In genomic region chr4:151549378-151549777, GRCh38 we compare ENCODE assay signal across 8 cellular contexts.
A peak's percentile ranks its signal among the peaks of the same experiment; 100 is the strongest.
DNase-seq lines count a peak whose midpoint lies in the region; ATAC-seq, FAIRE-seq and TF ChIP-seq lines count a peak whose summit lies in the region.
"Not testable (repeated sequence)": the region's sequence is repeated elsewhere in the genome, so short reads cannot be mapped to it uniquely, and the experiment has no call there.

No MANE protein-coding gene starts in this region.

- FAIRE-seq in H1 (lab: Jason Lieb, UNC), result peak; percentile 19

- H2BK12ac ChIP-seq in H9 (ENCODE audit: insufficient read length, low read depth, low read length); H1 (ENCODE audit: low read depth, low read length): not testable (repeated sequence)

- H3K4me2 ChIP-seq in GM23338, result 0 out of 2 replicates have a peak overlapping the region, but pooled peaks have one; percentile 24
- not testable (repeated sequence) for H3K4me2 ChIP-seq in H9 (ENCODE audit: insufficient read depth, insufficient read length, low read length)
- H3K4me2 ChIP-seq in H1 (ENCODE audit: insufficient read depth in 1 of 2, low read depth in 2 of 2, low read length in 2 of 2), result peak overlapping the region; percentile 17 to 63; a peak in 3 of 4 replicates

- in situ Hi-C loops in HAP-1 (cut with MboI; ENCODE audit: low sequenced_read_pairs), result not testable (repeated sequence)

- WGBS in H9 (ENCODE audit: extremely low coverage, insufficient read length, low lambda C conversion rate), result no CpG with 5 or more reads among the region's 2 CpGs
- WGBS in H1 (ENCODE audit: extremely low coverage in 1 of 2, insufficient coverage in 1 of 2, insufficient read length in 1 of 2, insufficient replicate concordance in 2 of 2, low coverage in 1 of 2, low lambda C conversion rate in 2 of 2, missing lambda C conversion rate in 1 of 2), 2 experiments, result 6% methylated on average over 2 of the region's 2 CpGs; no CpG with 5 or more reads in 1 of the 2 experiments
- WGBS in endodermal cell (ENCODE audit: insufficient coverage in 1 of 2, insufficient read length in 1 of 2), 2 experiments, result 100% methylated on average over 1 of the region's 2 CpGs; no CpG with 5 or more reads in 1 of the 2 experiments

- not testable (repeated sequence) for H2BK120ac ChIP-seq in H9 (ENCODE audit: low read depth, low read length, poor library complexity, severe bottlenecking); H1 (replicated peaks; ENCODE audit: low read depth, low read length)

- H3K36me3 ChIP-seq in GM23338 (ENCODE audit: insufficient read depth), result peaks cover 23% of the 10 kb centered on the region
- H3K36me3 ChIP-seq in HAP-1 (replicated peaks); HUES48 (ENCODE audit: control insufficient read depth, insufficient read depth, low read length); H1 (ENCODE audit: control insufficient read depth in 2 of 4, insufficient read depth in 4 of 4, low read length in 3 of 4); endodermal cell (ENCODE audit: control insufficient read depth, insufficient read depth, low read length); iPS-20b (ENCODE audit: insufficient read depth, low read depth, low read length): not testable (repeated sequence)

- not testable (repeated sequence) for H3K27ac Mint-ChIP-seq in GM23338, endodermal cell
- H3K27ac Mint-ChIP-seq in H9, result peak overlapping the region in 2 of 3 experiments; percentile 59 to 85; a peak in 4 of 7 replicates
- peak overlapping the region; percentile 83 for H3K27ac Mint-ChIP-seq in WTC11

- H3K27me3 ChIP-seq in GM23338 (ENCODE audit: insufficient read depth); H9 (ENCODE audit: insufficient read depth, low read length); HAP-1 (ENCODE audit: low read depth); HUES48 (ENCODE audit: control insufficient read depth, insufficient read depth, low read length); H1 (replicated peaks in 1 of 4; ENCODE audit: control insufficient read depth in 3 of 4, extremely low read depth in 1 of 4, insufficient read depth in 3 of 4, low read length in 3 of 4); endodermal cell (ENCODE audit: control insufficient read depth, insufficient read depth, low read length, poor library complexity, severe bottlenecking); iPS-20b (ENCODE audit: insufficient read depth, low read length): not testable (repeated sequence)

- H2AFZ ChIP-seq in GM23338; H9 (ENCODE audit: low read length); H1 (ENCODE audit: low read length): not testable (repeated sequence)

- H3K36me3 Mint-ChIP-seq in GM23338 (ENCODE audit: low read depth) (peaks cover 73% of the 10 kb centered on the region), H9 (ENCODE audit: insufficient read depth in 1 of 3, low read depth in 3 of 3) (peaks cover 37 to 49% (median 47%) of the 10 kb centered on the region in 3 experiments), WTC11 (peaks cover 54% of the 10 kb centered on the region), endodermal cell (ENCODE audit: low read depth) (peaks cover 27% of the 10 kb centered on the region)

- H3K79me1 ChIP-seq in H9 (ENCODE audit: insufficient read depth, low read depth, low read length, poor library complexity, severe bottlenecking); H1 (ENCODE audit: low read depth, low read length): not testable (repeated sequence)

- TF ChIP-seq EP300 in H1 (IDR thresholded peaks at IDR 0.05; ENCODE audit: borderline replicate concordance in 1 of 2, low read depth in 2 of 2, low read length in 2 of 2), result not testable (repeated sequence)

- H3T11ph ChIP-seq in H9 (ENCODE audit: low read length), result not testable (repeated sequence)

- not testable (repeated sequence) for H4K5ac ChIP-seq in H9 (ENCODE audit: insufficient read length, low read depth, low read length); H1 (ENCODE audit: insufficient read length, low read depth, low read length)

- H3K56ac ChIP-seq in H9 (ENCODE audit: insufficient read length, low read depth, low read length); H1 (replicated peaks; ENCODE audit: insufficient read length, low read depth, low read length): not testable (repeated sequence)

- not testable (repeated sequence) for H2BK20ac ChIP-seq in H9 (ENCODE audit: low read depth, low read length, poor library complexity, severe bottlenecking); H1 (ENCODE audit: low read length)

- H4K8ac ChIP-seq in H9 (replicated peaks; ENCODE audit: insufficient read length, low read depth, low read length); H1 (ENCODE audit: extremely low read depth, insufficient read depth, low read length): not testable (repeated sequence)

- CTCF ChIA-PET in WTC11 (lab: Charles Lee), result interaction anchor here (1.3 kb wide), 1 partner anchor 60 kb away, joined by 6 read pairs; no protein-coding TSS in a partner anchor
- CTCF ChIA-PET in H1 (lab: Charles Lee; ENCODE audit: partially characterized antibody), result not testable (repeated sequence)

- H3K9ac ChIP-seq in H9 (ENCODE audit: extremely low read depth, insufficient read length, low read length); HUES48 (ENCODE audit: low read depth, low read length); H1 (replicated peaks in 1 of 4; ENCODE audit: extremely low read depth in 1 of 4, low read depth in 3 of 4, low read length in 3 of 4); endodermal cell (ENCODE audit: extremely low read depth, low read length, poor library complexity, severe bottlenecking); iPS-20b (ENCODE audit: low read depth, low read length): not testable (repeated sequence)

- not testable (repeated sequence) for H2BK15ac ChIP-seq in H9 (ENCODE audit: low read depth, low read length); H1 (ENCODE audit: low read length)

- TF ChIP-seq RAD21 in H1 (IDR thresholded peaks at IDR 0.05 in 1 of 2, conservative IDR thresholded peaks at IDR 0.05 in 1 of 2; ENCODE audit: low read depth in 2 of 2, low read length in 2 of 2), result not testable (repeated sequence)

- DNase-seq in GM23338 (ENCODE audit: low spot score), result peak; percentile 57
- DNase-seq in H9; WTC11 (ENCODE audit: low spot score); H1 (ENCODE audit: low read depth in 1 of 2, low spot score in 2 of 2); endodermal cell: not testable (repeated sequence)
- peak; percentile 37 to 39 for DNase-seq in HAP-1 (ENCODE audit: low spot score in 2 of 2)

- not testable (repeated sequence) for H3K4me3 ChIP-seq in GM23338, HAP-1
- H3K4me3 ChIP-seq in HUES48 (ENCODE audit: low read depth, low read length) (0 out of 2 replicates have a peak overlapping the region, but pooled peaks have one; percentile 8), H1 (ENCODE audit: extremely low read depth in 1 of 4, insufficient read depth in 2 of 4, low read depth in 3 of 4, low read length in 4 of 4) (peak overlapping the region in 2 of 4 experiments; percentile 8 to 55; a peak in 3 of 8 replicates), endodermal cell (ENCODE audit: low read length) (peak overlapping the region; percentile 5), iPS-20b (ENCODE audit: low read length) (0 out of 2 replicates have a peak overlapping the region, but pooled peaks have one; percentile 35)

- not testable (repeated sequence) for H3K23me2 ChIP-seq in H9 (ENCODE audit: insufficient read length, low read depth, low read length, poor library complexity, severe bottlenecking); H1 (ENCODE audit: low read depth, low read length)

- H3K9me2 ChIP-seq in GM23338 (ENCODE audit: insufficient read depth), result not testable (repeated sequence)

- H3K79me2 ChIP-seq in GM23338 (replicated peaks; ENCODE audit: insufficient read depth) (peaks cover 53% of the 10 kb centered on the region), H1 (ENCODE audit: control insufficient read depth in 1 of 2, insufficient read depth in 2 of 2, low read length in 2 of 2) (peaks cover 0 to 38% of the 10 kb centered on the region in 2 experiments; a peak in 2 of 4 replicates)
- H3K79me2 ChIP-seq in H9 (ENCODE audit: insufficient read depth, low read length), result not testable (repeated sequence)

- H3K4ac ChIP-seq in H9 (ENCODE audit: low read depth, low read length); H1 (replicated peaks; ENCODE audit: insufficient read length, low read depth, low read length): not testable (repeated sequence)

- not testable (repeated sequence) for H3K4me3 Mint-ChIP-seq in GM23338, H9, WTC11, endodermal cell

- H3K27me3 Mint-ChIP-seq in GM23338 (ENCODE audit: insufficient read depth, low read depth, poor library complexity); H9 (ENCODE audit: low read depth); WTC11 (ENCODE audit: low read depth); endodermal cell (ENCODE audit: insufficient read depth): not testable (repeated sequence)

- H3K4me1 ChIP-seq in GM23338 (ENCODE audit: insufficient read depth) (peaks cover 26% of the 10 kb centered on the region), HUES48 (ENCODE audit: control insufficient read depth, insufficient read depth, low read length) (peaks cover 23% of the 10 kb centered on the region), H1 (replicated peaks in 1 of 4; ENCODE audit: control insufficient read depth in 3 of 4, insufficient read depth in 4 of 4, low read length in 3 of 4) (peaks cover 3 to 17% (median 7%) of the 10 kb centered on the region in 4 experiments; a peak in 6 of 7 replicates), iPS-20b (ENCODE audit: insufficient read depth, low read length) (peaks cover 12% of the 10 kb centered on the region; the same call in 1 of the 2 replicates)
- not testable (repeated sequence) for H3K4me1 ChIP-seq in H9 (ENCODE audit: insufficient read depth, low read length); HAP-1; endodermal cell (ENCODE audit: control insufficient read depth, insufficient read depth, low read length)

- not testable (repeated sequence) for H2AK5ac ChIP-seq in H9 (ENCODE audit: insufficient read length, low read length); H1 (ENCODE audit: low read depth, low read length)

- H3K9me3 ChIP-seq in H9 (ENCODE audit: control insufficient read depth, low read depth, low read length), result peaks cover 14% of the 10 kb centered on the region
- not testable (repeated sequence) for H3K9me3 ChIP-seq in HAP-1; H1 (ENCODE audit: insufficient read depth in 2 of 2, low read depth in 1 of 2, low read length in 1 of 2)
- peaks cover 23% of the 10 kb centered on the region for H3K9me3 ChIP-seq in HUES48 (ENCODE audit: control insufficient read depth, insufficient read depth, low read length)
- peaks cover 33% of the 10 kb centered on the region for H3K9me3 ChIP-seq in endodermal cell (ENCODE audit: control insufficient read depth, low read length)
- peaks cover 21% of the 10 kb centered on the region for H3K9me3 ChIP-seq in iPS-20b (ENCODE audit: insufficient read depth, low read depth, low read length)

- H3K9me3 Mint-ChIP-seq in GM23338 (peaks cover 64% of the 10 kb centered on the region), H9 (peaks cover 34 to 46% of the 10 kb centered on the region in 2 experiments), WTC11 (peaks cover 49% of the 10 kb centered on the region), endodermal cell (peaks cover 50% of the 10 kb centered on the region)

- not testable (repeated sequence) for TF ChIP-seq CTCF in GM23338 (conservative IDR thresholded peaks at IDR 0.05; ENCODE audit: low read depth in 2 of 2); H9 (conservative IDR thresholded peaks at IDR 0.05); WTC11 (IDR thresholded peaks at IDR 0.05); H1 (IDR thresholded peaks at IDR 0.05; ENCODE audit: control extremely low read depth in 1 of 3, insufficient read depth in 1 of 3, low read depth in 1 of 3, low read length in 3 of 3); endodermal cell (conservative IDR thresholded peaks at IDR 0.05)

- not testable (repeated sequence) for H2BK5ac ChIP-seq in H9 (ENCODE audit: insufficient read length, low read length)
- H2BK5ac ChIP-seq in H1 (ENCODE audit: low read depth, low read length), result 0 out of 2 replicates have a peak overlapping the region, but pooled peaks have one; percentile 82

- not testable (repeated sequence) for H3K14ac ChIP-seq in H9 (ENCODE audit: insufficient read depth, low read length); H1 (ENCODE audit: insufficient read length)

- not testable (repeated sequence) for H3K23ac ChIP-seq in H9 (ENCODE audit: insufficient read length, low read depth, low read length); H1 (ENCODE audit: insufficient read length)

- peak overlapping the region; percentile 46; the same call in 1 of the 2 replicates for H3K27ac ChIP-seq in GM23338 (ENCODE audit: low read depth)
- not testable (repeated sequence) for H3K27ac ChIP-seq in H9 (ENCODE audit: insufficient read length, low read depth, low read length); endodermal cell (ENCODE audit: low read depth, low read length)
- H3K27ac ChIP-seq in HUES48 (ENCODE audit: low read depth, low read length), result peak overlapping the region; percentile 37
- H3K27ac ChIP-seq in H1 (ENCODE audit: low read depth, low read length), result peak overlapping the region; percentile 56; the same call in 1 of the 2 replicates
- H3K27ac ChIP-seq in iPS-20b (ENCODE audit: low read length), result peak overlapping the region; percentile 28

- TF ChIP-seq POLR2A in H1 (IDR thresholded peaks at IDR 0.05; ENCODE audit: control extremely low read depth in 1 of 2, low read depth in 2 of 2, low read length in 2 of 2), result not testable (repeated sequence)

- peaks cover 18% of the 10 kb centered on the region for H3K4me1 Mint-ChIP-seq in GM23338
- peaks cover 27 to 31% of the 10 kb centered on the region in 2 experiments for H3K4me1 Mint-ChIP-seq in H9
- H3K4me1 Mint-ChIP-seq in WTC11, result peaks cover 37% of the 10 kb centered on the region
- H3K4me1 Mint-ChIP-seq in endodermal cell, result peaks cover 11% of the 10 kb centered on the region

- POLR2A ChIA-PET in WTC11 (lab: Charles Lee), result interaction anchor here (0.6 kb wide), 1 partner anchor 61 kb away, joined by 3 read pairs; no protein-coding TSS in a partner anchor
- POLR2A ChIA-PET in H1 (lab: Charles Lee; ENCODE audit: partially characterized antibody), result interaction anchor here (0.6 to 1.0 kb wide), 4 partner anchors 9 to 40 kb away, joined by 3 to 4 read pairs (median 4); no protein-coding TSS in a partner anchor

- H3K18ac ChIP-seq in H9 (ENCODE audit: insufficient read length, low read depth, low read length); H1 (ENCODE audit: extremely low read depth, low read length): not testable (repeated sequence)

- H4K20me1 ChIP-seq in GM23338 (replicated peaks; ENCODE audit: insufficient read depth); H9 (ENCODE audit: control insufficient read depth, insufficient read depth, insufficient read length); H1 (replicated peaks in 1 of 2; ENCODE audit: control insufficient read depth in 1 of 2, insufficient read depth in 2 of 2, low read length in 2 of 2): not testable (repeated sequence)

- not testable (repeated sequence) for H4K91ac ChIP-seq in H9 (ENCODE audit: insufficient read length, low read depth, low read length); H1 (replicated peaks; ENCODE audit: insufficient read length, low read length)

- ATAC-seq in GM23338, result peak; percentile 82
- ATAC-seq in WTC11, result peak; percentile 60

- not testable (repeated sequence) for H3F3A ChIP-seq in GM23338 (replicated peaks; ENCODE audit: low read depth)
